17 cellular contexts compared by ENCODE assay signal in genomic region chr7:75992083-75992755, GRCh38. TPM values are rescaled to one million over a fixed set of nuclear protein-coding genes. Genes with fewer than 3 reads are reported as not detected.
A peak's percentile ranks its signal among the peaks of the same experiment; 100 is the strongest.
DNase-seq lines count a peak whose midpoint lies in the region; ATAC-seq and TF ChIP-seq lines count a peak whose summit lies in the region.
"Had no signal": no experiment of that assay in that cellular context is flagged by ENCODE, and none has a peak within 500 bp of the region (broad histone marks: within the 10 kb centered on the region; RNA-seq: fewer than 3 reads in every experiment).

No MANE protein-coding gene starts in this region.

- peaks cover 13% of the 10 kb centered on the region for H3K36me3 ChIP-seq in endodermal cell (ENCODE audit: control insufficient read depth, insufficient read depth, low read length)
- peaks cover 8% of the 10 kb centered on the region for H3K36me3 ChIP-seq in thoracic aorta

- H3K36me3 Mint-ChIP-seq in T-helper 17 cell (ENCODE audit: low read depth) (peaks cover 3% of the 10 kb centered on the region), endodermal cell (ENCODE audit: low read depth) (peaks cover 22% of the 10 kb centered on the region), neural crest cell (ENCODE audit: low read depth) (peaks cover 5% of the 10 kb centered on the region)
- H3K36me3 Mint-ChIP-seq in naive thymus-derived CD8-positive, alpha-beta T cell: peaks cover 0 to 7% (median 1%) of the 10 kb centered on the region in 3 donors

- H3K4me1 ChIP-seq in endodermal cell (ENCODE audit: control insufficient read depth, insufficient read depth, low read length): peaks cover 9% of the 10 kb centered on the region
- peaks cover 22 to 50% of the 10 kb centered on the region in 2 donors for H3K4me1 ChIP-seq in thoracic aorta (ENCODE audit: control insufficient read depth in 1 of 2, low read depth in 2 of 2)

- H3K27me3 Mint-ChIP-seq in T-helper 17 cell: no peaks in the 10 kb centered on the region
- H3K27me3 Mint-ChIP-seq in endodermal cell (ENCODE audit: insufficient read depth): no peaks in the 10 kb centered on the region
- peaks cover 3% of the 10 kb centered on the region for H3K27me3 Mint-ChIP-seq in neural crest cell (ENCODE audit: low read depth)
- H3K27me3 Mint-ChIP-seq in naive thymus-derived CD8-positive, alpha-beta T cell: no peaks in the 10 kb centered on the region
- H3K27me3 Mint-ChIP-seq: activated CD4-positive, alpha-beta T cell treated with anti-CD3 and anti-CD28 coated beads for 36 hours; memory B cell had no signal

- H3K9me3 Mint-ChIP-seq in endodermal cell (no peaks in the 10 kb centered on the region), neural crest cell (no peaks in the 10 kb centered on the region)
- H3K9me3 Mint-ChIP-seq in naive thymus-derived CD8-positive, alpha-beta T cell: no peaks in the 10 kb centered on the region
- H3K9me3 Mint-ChIP-seq: memory B cell had no signal

- POLR2A ChIA-PET in naive thymus-derived CD8-positive, alpha-beta T cell (lab: Charles Lee): interaction anchor here (1.7 to 4.1 kb wide), 2 partner anchors 55 to 77 kb away, joined by 4 to 18 read pairs; partner anchors contain the start of genes MDH2, POR and STYXL1

- H3K4me3 Mint-ChIP-seq in T-helper 17 cell (peak overlapping the region; percentile 88), endodermal cell (no peak overlapping the region), neural crest cell (peak overlapping the region; percentile 61)
- no peak overlapping the region for H3K4me3 Mint-ChIP-seq in naive thymus-derived CD8-positive, alpha-beta T cell

- H3K4me1 Mint-ChIP-seq in T-helper 17 cell (peaks cover 37% of the 10 kb centered on the region), endodermal cell (peaks cover 22% of the 10 kb centered on the region), neural crest cell (peaks cover 31% of the 10 kb centered on the region)
- peaks cover 18 to 47% (median 26%) of the 10 kb centered on the region in 4 donors for H3K4me1 Mint-ChIP-seq in naive thymus-derived CD8-positive, alpha-beta T cell

- ATAC-seq in T-helper 17 cell (no peak), thoracic aorta (ENCODE audit: insufficient number of reproducible peaks, low FRiP score, low read depth) (no peak)
- no peak for ATAC-seq in naive thymus-derived CD8-positive, alpha-beta T cell
- no peak for ATAC-seq in activated CD4-positive, CD25-positive, alpha-beta regulatory T cell treated with anti-CD3 and anti-CD28 coated beads, Interleukin-2, amount 50 U/mL, for 24 hours
- ATAC-seq: activated CD4-positive, alpha-beta T cell treated with anti-CD3 and anti-CD28 coated beads for 36 hours had no signal

- peak overlapping the region; percentile 39 for H3K27ac Mint-ChIP-seq in T-helper 17 cell
- no peak overlapping the region for H3K27ac Mint-ChIP-seq in endodermal cell
- H3K27ac Mint-ChIP-seq in neural crest cell (ENCODE audit: unreplicated experiment): no peak overlapping the region
- H3K27ac Mint-ChIP-seq in naive thymus-derived CD8-positive, alpha-beta T cell: peak overlapping the region in 1 of 10 donors; percentile 67
- H3K27ac Mint-ChIP-seq: activated CD4-positive, alpha-beta T cell treated with anti-CD3 and anti-CD28 coated beads for 36 hours; memory B cell had no signal

- H3K27me3 ChIP-seq in endodermal cell (ENCODE audit: control insufficient read depth, insufficient read depth, low read length, poor library complexity, severe bottlenecking) (no peaks in the 10 kb centered on the region), thoracic aorta (replicated peaks; ENCODE audit: insufficient read depth) (no peaks in the 10 kb centered on the region)

- 91 to 92% methylated on average over 6 to 20 of the region's 20 CpGs for WGBS in endodermal cell (ENCODE audit: insufficient coverage in 1 of 2, insufficient read length in 1 of 2), 2 experiments

- no peak overlapping the region for H3K4me3 ChIP-seq in endodermal cell (ENCODE audit: low read length)
- H3K4me3 ChIP-seq in thoracic aorta: no peak overlapping the region

- DNase-seq in T-helper 17 cell (no peak), endodermal cell (peak; percentile 51), neural crest cell (ENCODE audit: low read depth, low spot score) (no peak), thoracic aorta (ENCODE audit: low spot score) (no peak), COLO668 (lab: John Stamatoyannopoulos, UW; ENCODE audit: unreplicated experiment) (no peak)
- DNase-seq in naive thymus-derived CD8-positive, alpha-beta T cell: no peak
- DNase-seq: activated effector memory CD4-positive, alpha-beta T cell treated with anti-CD3 and anti-CD28 coated beads, Interleukin-2, amount 50 U/mL, for 16 hours; effector CD8-positive, alpha-beta T cell; NCI-H1048; NCI-H2081; NCI-H510A; SHP77 treated with DMSO at 0.1 percent for 48 hours; stimulated activated naive CD4-positive, alpha-beta T cell treated with Interleukin-2 at 50 U/mL for 16 hours had no signal

- H3K9me3 ChIP-seq in T-helper 17 cell (ENCODE audit: control insufficient read depth, low read length, poor library complexity, severe bottlenecking) (no peaks in the 10 kb centered on the region), endodermal cell (ENCODE audit: control insufficient read depth, low read length) (no peaks in the 10 kb centered on the region), thoracic aorta (no peaks in the 10 kb centered on the region)

- TF ChIP-seq CTCF in endodermal cell (conservative IDR thresholded peaks at IDR 0.05) (no peak), neural crest cell (conservative IDR thresholded peaks at IDR 0.05) (no peak), thoracic aorta (IDR thresholded peaks at IDR 0.05) (no peak)

- H3K9ac ChIP-seq in endodermal cell (ENCODE audit: extremely low read depth, low read length, poor library complexity, severe bottlenecking): no peak overlapping the region
- H3K9ac ChIP-seq: KMS-11 had no signal

- H3K27ac ChIP-seq in endodermal cell (ENCODE audit: low read depth, low read length) (no peak overlapping the region), thoracic aorta (peak overlapping the region; percentile 94 to 100)
- H3K27ac ChIP-seq: KMS-11 had no signal

RNA-seq across cellular contexts. Expression of gene TMEM120A, which starts 2.2 kb away (rescaled TPM):
- total RNA-seq in T-helper 17 cell (10 to 100 TPM; 21.7 to 27.0 TPM), endodermal cell (10 to 100 TPM; 18.8 to 19.1 TPM), neural crest cell (33.4 and 41.8 TPM in 2 replicates), thoracic aorta (10 to 100 TPM; 39.4 to 44.7 TPM)
- 28.4 TPM for polyA plus RNA-seq in endodermal cell (2013, experiment 1 of 2)
- 30.6 TPM for polyA plus RNA-seq in endodermal cell (2013, experiment 2 of 2)
- 10 to 100 TPM; 21.5 to 31.4 TPM for total RNA-seq in naive thymus-derived CD8-positive, alpha-beta T cell
- 10 to 100 TPM; 12.2 to 15.6 (median 14.8) TPM for polyA plus RNA-seq in naive thymus-derived CD8-positive, alpha-beta T cell

RNA-seq across cellular contexts. Expression of gene STYXL1, which starts 55.6 kb away (rescaled TPM):
- total RNA-seq in T-helper 17 cell: 10 to 100 TPM in 1 of 2 donors, 1 to 10 TPM in 1; 9.0 to 16.5 TPM
- 10 to 100 TPM; 69.8 to 72.0 TPM for total RNA-seq in endodermal cell
- polyA plus RNA-seq in endodermal cell (2013, experiment 1 of 2): 43.6 TPM
- polyA plus RNA-seq in endodermal cell (2013, experiment 2 of 2): 44.5 TPM
- total RNA-seq in neural crest cell: 33.6 and 38.8 TPM in 2 replicates
- total RNA-seq in thoracic aorta: 10 to 100 TPM in 1 of 2 donors, 1 to 10 TPM in 1; 9.3 to 14.6 TPM
- 10 to 100 TPM; 21.8 to 25.1 TPM for total RNA-seq in naive thymus-derived CD8-positive, alpha-beta T cell
- polyA plus RNA-seq in naive thymus-derived CD8-positive, alpha-beta T cell: 10 to 100 TPM; 52.7 to 61.9 (median 55.7) TPM

RNA-seq across cellular contexts. Expression of gene MDH2, which starts 55.7 kb away (rescaled TPM):
- 10 to 100 TPM; 73.6 to 77.0 TPM for total RNA-seq in T-helper 17 cell
- total RNA-seq in endodermal cell: 100 to 1,000 TPM; 211 to 253 TPM
- polyA plus RNA-seq in endodermal cell (2013, experiment 1 of 2): 179 TPM
- 157 TPM for polyA plus RNA-seq in endodermal cell (2013, experiment 2 of 2)
- total RNA-seq in neural crest cell: 169 and 173 TPM in 2 replicates
- total RNA-seq in thoracic aorta: 10 to 100 TPM; 48.2 to 58.6 TPM
- total RNA-seq in naive thymus-derived CD8-positive, alpha-beta T cell: 10 to 100 TPM; 74.8 to 82.0 TPM
- 100 to 1,000 TPM; 131 to 153 (median 149) TPM for polyA plus RNA-seq in naive thymus-derived CD8-positive, alpha-beta T cell

Comparison
In these comparisons a context has a peak if more than half of its experiments do, and no peak if none do; other contexts are left out.
1. H3K4me3 Mint-ChIP-seq: peak in T-helper 17 cell (single experiment) and neural crest cell (single experiment); none in endodermal cell (single experiment) and naive thymus-derived CD8-positive, alpha-beta T cell (0 of 10).